Comparison of ENCODE assay signal across 23 cellular contexts in genomic region chr7:30968294-30968693, GRCh38.
DNase-seq lines count a peak whose midpoint lies in the region; ATAC-seq and TF ChIP-seq lines count a peak whose summit lies in the region.
"Had no signal": no experiment of that assay in that cellular context is flagged by ENCODE, and none has a peak within 500 bp of the region (broad histone marks: within the 10 kb centered on the region; RNA-seq: fewer than 3 reads in every experiment).

No MANE protein-coding gene starts in this region.

- H3K4me3 Mint-ChIP-seq in memory B cell = no peak overlapping the region
- H3K4me3 Mint-ChIP-seq: activated CD4-positive, alpha-beta memory T cell treated with anti-CD3 and anti-CD28 coated beads for 36 hours; CD8-positive, alpha-beta memory T cell; dendritic cell treated with granulocyte-macrophage colony-stimulating factor and Interleukin-4, amounts not matched to agents 40 ng/mL and 50 ng/mL, for 4 days; mesothelial cell of epicardium; nephron progenitor cell; T-helper 1 cell treated with Interleukin-12 subunit alpha and Interleukin-12 subunit beta and Interleukin-4 antibody, amounts not matched to agents 30 μg/mL and 1 μg/mL, for 36 hours had no signal

- H3K27ac Mint-ChIP-seq in memory B cell = no peak overlapping the region
- H3K27ac Mint-ChIP-seq: activated CD4-positive, alpha-beta memory T cell treated with anti-CD3 and anti-CD28 coated beads for 36 hours; CD8-positive, alpha-beta memory T cell; dendritic cell treated with granulocyte-macrophage colony-stimulating factor and Interleukin-4, amounts not matched to agents 40 ng/mL and 50 ng/mL, for 4 days; mesothelial cell of epicardium; nephron progenitor cell; T-helper 1 cell treated with Interleukin-12 subunit alpha and Interleukin-12 subunit beta and Interleukin-4 antibody, amounts not matched to agents 30 μg/mL and 1 μg/mL, for 36 hours had no signal

- no peak for TF ChIP-seq CTCF in NB4 (IDR thresholded peaks at IDR 0.05; ENCODE audit: low read depth, low read length)

- H3K9me3 Mint-ChIP-seq in memory B cell = no peaks in the 10 kb centered on the region
- H3K9me3 Mint-ChIP-seq: activated CD4-positive, alpha-beta memory T cell treated with anti-CD3 and anti-CD28 coated beads for 36 hours; CD8-positive, alpha-beta memory T cell; dendritic cell treated with granulocyte-macrophage colony-stimulating factor and Interleukin-4, amounts not matched to agents 40 ng/mL and 50 ng/mL, for 4 days; mesothelial cell of epicardium; nephron progenitor cell; T-helper 1 cell treated with Interleukin-12 subunit alpha and Interleukin-12 subunit beta and Interleukin-4 antibody, amounts not matched to agents 30 μg/mL and 1 μg/mL, for 36 hours had no signal

- ATAC-seq in GM18511 (IDR thresholded peaks at IDR 0.05; ENCODE audit: unreplicated experiment) (peak; percentile 46), GM21447 (IDR thresholded peaks at IDR 0.05; ENCODE audit: unreplicated experiment) (peak; percentile 50), memory B cell (ENCODE audit: low read depth) (peak; percentile 65)
- ATAC-seq: heart left ventricle, left lobe of liver, PC-3 had no signal

- H3K4me3 ChIP-seq in NB4 (ENCODE audit: low read depth, low read length) = no peak overlapping the region
- H3K4me3 ChIP-seq: heart left ventricle had no signal

- peaks cover 14% of the 10 kb centered on the region for H3K27me3 Mint-ChIP-seq in memory B cell

- H3K4me1 Mint-ChIP-seq in memory B cell = peaks cover 14% of the 10 kb centered on the region
- H3K4me1 Mint-ChIP-seq: CD8-positive, alpha-beta memory T cell; mesothelial cell of epicardium had no signal

- peaks cover 2% of the 10 kb centered on the region for H3K36me3 Mint-ChIP-seq in memory B cell
- H3K36me3 Mint-ChIP-seq: activated CD4-positive, alpha-beta memory T cell treated with anti-CD3 and anti-CD28 coated beads for 36 hours; CD8-positive, alpha-beta memory T cell; mesothelial cell of epicardium had no signal

- peak; percentile 63 for DNase-seq in NB4 (ENCODE audit: low read depth)
- no peak for DNase-seq in memory B cell (ENCODE audit: low spot score in 2 of 2)
- no peak for DNase-seq in stimulated activated CD4-positive, alpha-beta T cell treated with anti-CD3 and anti-CD28 coated beads, Interleukin-2, amount 100 ng/mL, for 24 hours
- DNase-seq in activated CD4-positive, CD25-positive, alpha-beta regulatory T cell (lab: John Stamatoyannopoulos, UW) = no peak
- DNase-seq in NCI-H2171 treated with DMSO at 0.1 percent for 48 hours (lab: John Stamatoyannopoulos, UW) = no peak
- DNase-seq: activated CD4-positive, alpha-beta memory T cell treated with anti-CD3 and anti-CD28 coated beads for 36 hours; activated naive CD4-positive, alpha-beta T cell; amniotic stem cell; CD8-positive, alpha-beta memory T cell; GDM1; heart left ventricle; NCI-H1417 treated with DMSO at 0.1 percent for 48 hours; NCI-H69; nephron progenitor cell; PC-3; SHP77 treated with DMSO at 0.1 percent for 48 hours; WERI-Rb-1 had no signal

- no peak for TF ChIP-seq POLR2A in NB4 (IDR thresholded peaks at IDR 0.05; ENCODE audit: extremely low read depth, insufficient read length)
